ENCODE assay signal across 22 cellular contexts in genomic region chr15:47778263-47778770, GRCh38.
"Had no signal": no experiment of that assay in that cellular context is flagged by ENCODE, and none has a peak within 500 bp of the region (broad histone marks: within the 10 kb centered on the region; RNA-seq: fewer than 3 reads in every experiment).

No MANE protein-coding gene starts in this region.

- H3K9me3 Mint-ChIP-seq: nephron; stimulated activated naive B cell treated with anti-CD40 and anti-IgM and Interleukin-4, amounts not matched to agents 10 μg/mL and 1 μg/mL and 100 μg/mL, for 72 hours; stimulated activated naive CD8-positive, alpha-beta T cell treated with anti-CD3 and anti-CD28 coated beads, Interleukin-15, amount 100 ng/mL, for 72 hours had no signal

- H3K27me3 ChIP-seq: esophagus squamous epithelium, gastroesophageal sphincter, right lobe of liver, spleen, testis, tibial nerve, upper lobe of right lung, vagina had no signal

- H3K9ac ChIP-seq: parathyroid adenoma had no signal

- ATAC-seq: gastroesophageal sphincter; left colon; left ventricle myocardium superior; right lobe of liver; stimulated activated naive B cell treated with anti-CD40 and anti-IgM and Interleukin-4, amounts not matched to agents 10 μg/mL and 1 μg/mL and 100 μg/mL, for 72 hours; stimulated activated naive CD8-positive, alpha-beta T cell treated with anti-CD3 and anti-CD28 coated beads, Interleukin-15, amount 100 ng/mL, for 72 hours; upper lobe of right lung had no signal

- H3K4me1 ChIP-seq: esophagus squamous epithelium, gastroesophageal sphincter, prostate gland, right lobe of liver, spleen, testis, upper lobe of right lung, vagina had no signal

- H3K4me1 Mint-ChIP-seq: naive B cell; nephron; stimulated activated naive B cell treated with anti-CD40 and anti-IgM and Interleukin-4, amounts not matched to agents 10 μg/mL and 1 μg/mL and 100 μg/mL, for 72 hours; stimulated activated naive CD8-positive, alpha-beta T cell treated with anti-CD3 and anti-CD28 coated beads, Interleukin-15, amount 100 ng/mL, for 72 hours had no signal

- H3K9me3 ChIP-seq: esophagus squamous epithelium, prostate gland, right lobe of liver, testis, tibial nerve, upper lobe of right lung, vagina had no signal

- H3K4me3 Mint-ChIP-seq: naive B cell; nephron; stimulated activated naive B cell treated with anti-CD40 and anti-IgM and Interleukin-4, amounts not matched to agents 10 μg/mL and 1 μg/mL and 100 μg/mL, for 72 hours; stimulated activated naive CD8-positive, alpha-beta T cell treated with anti-CD3 and anti-CD28 coated beads, Interleukin-15, amount 100 ng/mL, for 72 hours had no signal

- H3K27ac Mint-ChIP-seq: naive B cell; nephron; stimulated activated naive B cell treated with anti-CD40 and anti-IgM and Interleukin-4, amounts not matched to agents 10 μg/mL and 1 μg/mL and 100 μg/mL, for 72 hours; stimulated activated naive CD8-positive, alpha-beta T cell treated with anti-CD3 and anti-CD28 coated beads, Interleukin-15, amount 100 ng/mL, for 72 hours had no signal

- H3K4me3 ChIP-seq: esophagus squamous epithelium, gastroesophageal sphincter, lung, prostate gland, right lobe of liver, spleen, testis, tibial nerve, upper lobe of right lung, vagina had no signal

- H3K36me3 Mint-ChIP-seq: naive B cell; stimulated activated naive B cell treated with anti-CD40 and anti-IgM and Interleukin-4, amounts not matched to agents 10 μg/mL and 1 μg/mL and 100 μg/mL, for 72 hours had no signal

- H3K36me3 ChIP-seq: esophagus squamous epithelium, gastroesophageal sphincter, prostate gland, right lobe of liver, spleen, tibial nerve, upper lobe of right lung, vagina had no signal

- DNase-seq: effector memory CD4-positive, alpha-beta T cell; esophagus squamous epithelium; glutamatergic neuron; left colon; left ventricle myocardium superior; mesenchymal stem cell; naive B cell; right lobe of liver; spleen; stimulated activated CD4-positive, alpha-beta T cell treated with anti-CD3 and anti-CD28 coated beads, Interleukin-2, amount 100 ng/mL, for 24 hours; stimulated activated CD4-positive, alpha-beta T cell treated with anti-CD3 and anti-CD28 coated beads, Interleukin-4, amount 100 ng/mL, for 4 hours; stimulated activated naive B cell treated with anti-CD40 and anti-IgM and Interleukin-4, amounts not matched to agents 10 μg/mL and 1 μg/mL and 100 μg/mL, for 72 hours; stimulated activated naive CD8-positive, alpha-beta T cell treated with anti-CD3 and anti-CD28 coated beads, Interleukin-15, amount 100 ng/mL, for 72 hours; testis; upper lobe of right lung had no signal

- H3K27ac ChIP-seq: esophagus squamous epithelium, gastroesophageal sphincter, parathyroid adenoma, prostate gland, right lobe of liver, spleen, testis, tibial nerve, upper lobe of right lung, vagina had no signal
